In genomic region chr11:60830478-60831142, GRCh38 we compare ENCODE assay signal across 2 cellular contexts.
A peak's percentile ranks its signal among the peaks of the same experiment; 100 is the strongest.
TF ChIP-seq lines count a peak whose summit lies in the region.

No MANE protein-coding gene starts in this region.

TF ChIP-seq in HepG2, 621 proteins besides CTCF, POLR2A, EP300 and RAD21:
- TF ChIP-seq, protein P1, sequence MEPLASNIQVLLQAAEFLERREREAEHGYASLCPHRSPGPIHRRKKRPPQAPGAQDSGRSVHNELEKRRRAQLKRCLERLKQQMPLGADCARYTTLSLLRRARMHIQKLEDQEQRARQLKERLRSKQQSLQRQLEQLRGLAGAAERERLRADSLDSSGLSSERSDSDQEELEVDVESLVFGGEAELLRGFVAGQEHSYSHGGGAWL (CRISPR knock-in tag; IDR thresholded peaks at IDR 0.05): no peak
- no peak for TF ChIP-seq PHB2 (IDR thresholded peaks at IDR 0.05; ENCODE audit: partially characterized antibody)
TF ChIP-seq in HepG2: peak in this region for 0.

TF ChIP-seq in GM12878, 131 proteins besides CTCF, POLR2A, EP300 and RAD21:
- TF ChIP-seq, protein P2, sequence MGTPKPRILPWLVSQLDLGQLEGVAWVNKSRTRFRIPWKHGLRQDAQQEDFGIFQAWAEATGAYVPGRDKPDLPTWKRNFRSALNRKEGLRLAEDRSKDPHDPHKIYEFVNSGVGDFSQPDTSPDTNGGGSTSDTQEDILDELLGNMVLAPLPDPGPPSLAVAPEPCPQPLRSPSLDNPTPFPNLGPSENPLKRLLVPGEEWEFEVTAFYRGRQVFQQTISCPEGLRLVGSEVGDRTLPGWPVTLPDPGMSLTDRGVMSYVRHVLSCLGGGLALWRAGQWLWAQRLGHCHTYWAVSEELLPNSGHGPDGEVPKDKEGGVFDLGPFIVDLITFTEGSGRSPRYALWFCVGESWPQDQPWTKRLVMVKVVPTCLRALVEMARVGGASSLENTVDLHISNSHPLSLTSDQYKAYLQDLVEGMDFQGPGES (IDR thresholded peaks at IDR 0.05): no peak
- TF ChIP-seq BHLHE40 (IDR thresholded peaks at IDR 0.05; ENCODE audit: borderline replicate concordance in 1 of 2, low read depth in 2 of 2, low read length in 1 of 2): 0 out of 4 replicates have a peak, but pooled peaks of 1 of the 2 experiments have one; percentile 22
- TF ChIP-seq, protein P3, sequence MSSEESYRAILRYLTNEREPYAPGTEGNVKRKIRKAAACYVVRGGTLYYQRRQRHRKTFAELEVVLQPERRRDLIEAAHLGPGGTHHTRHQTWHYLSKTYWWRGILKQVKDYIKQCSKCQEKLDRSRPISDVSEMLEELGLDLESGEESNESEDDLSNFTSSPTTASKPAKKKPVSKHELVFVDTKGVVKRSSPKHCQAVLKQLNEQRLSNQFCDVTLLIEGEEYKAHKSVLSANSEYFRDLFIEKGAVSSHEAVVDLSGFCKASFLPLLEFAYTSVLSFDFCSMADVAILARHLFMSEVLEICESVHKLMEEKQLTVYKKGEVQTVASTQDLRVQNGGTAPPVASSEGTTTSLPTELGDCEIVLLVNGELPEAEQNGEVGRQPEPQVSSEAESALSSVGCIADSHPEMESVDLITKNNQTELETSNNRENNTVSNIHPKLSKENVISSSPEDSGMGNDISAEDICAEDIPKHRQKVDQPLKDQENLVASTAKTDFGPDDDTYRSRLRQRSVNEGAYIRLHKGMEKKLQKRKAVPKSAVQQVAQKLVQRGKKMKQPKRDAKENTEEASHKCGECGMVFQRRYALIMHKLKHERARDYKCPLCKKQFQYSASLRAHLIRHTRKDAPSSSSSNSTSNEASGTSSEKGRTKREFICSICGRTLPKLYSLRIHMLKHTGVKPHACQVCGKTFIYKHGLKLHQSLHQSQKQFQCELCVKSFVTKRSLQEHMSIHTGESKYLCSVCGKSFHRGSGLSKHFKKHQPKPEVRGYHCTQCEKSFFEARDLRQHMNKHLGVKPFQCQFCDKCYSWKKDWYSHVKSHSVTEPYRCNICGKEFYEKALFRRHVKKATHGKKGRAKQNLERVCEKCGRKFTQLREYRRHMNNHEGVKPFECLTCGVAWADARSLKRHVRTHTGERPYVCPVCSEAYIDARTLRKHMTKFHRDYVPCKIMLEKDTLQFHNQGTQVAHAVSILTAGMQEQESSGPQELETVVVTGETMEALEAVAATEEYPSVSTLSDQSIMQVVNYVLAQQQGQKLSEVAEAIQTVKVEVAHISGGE (CRISPR knock-in tag; IDR thresholded peaks at IDR 0.05): no peak
- peak; percentile 65 for TF ChIP-seq RAD51 (IDR thresholded peaks at IDR 0.05)
- peak; percentile 14 for TF ChIP-seq USF1 (IDR thresholded peaks at IDR 0.05; ENCODE audit: borderline replicate concordance, extremely low read length, insufficient read depth, low read depth, low read length)
